Comparison of ENCODE assay signal across 8 cellular contexts in genomic region chr3:97793415-97794019, GRCh38. TPM values are rescaled to one million over a fixed set of nuclear protein-coding genes. Genes with fewer than 3 reads are reported as not detected.
A peak's percentile ranks its signal among the peaks of the same experiment; 100 is the strongest.
DNase-seq lines count a peak whose midpoint lies in the region; ATAC-seq and TF ChIP-seq lines count a peak whose summit lies in the region.

No MANE protein-coding gene starts in this region.

- H3K27ac ChIP-seq in endodermal cell (ENCODE audit: low read depth, low read length): no peak overlapping the region

- peaks cover under 1% of the 10 kb centered on the region for H3K36me3 ChIP-seq in endodermal cell (ENCODE audit: control insufficient read depth, insufficient read depth, low read length)

- H3K9me3 ChIP-seq in endodermal cell (ENCODE audit: control insufficient read depth, low read length): no peaks in the 10 kb centered on the region

- H3K36me3 Mint-ChIP-seq in endodermal cell (ENCODE audit: low read depth): peaks cover 3% of the 10 kb centered on the region
- no peaks in the 10 kb centered on the region for H3K36me3 Mint-ChIP-seq in activated naive CD4-positive, alpha-beta T cell treated with anti-CD3 and anti-CD28 coated beads for 36 hours (ENCODE audit: low read depth)

- no peaks in the 10 kb centered on the region for H3K27me3 Mint-ChIP-seq in endodermal cell (ENCODE audit: insufficient read depth)
- H3K27me3 Mint-ChIP-seq in activated naive CD4-positive, alpha-beta T cell treated with anti-CD3 and anti-CD28 coated beads for 36 hours (ENCODE audit: low read depth): no peaks in the 10 kb centered on the region

- intact Hi-C loops in activated naive CD4-positive, alpha-beta T cell treated with anti-CD3 and anti-CD28 coated beads for 36 hours (cut with micrococcal nuclease): loop anchor here (1.0 to 5.0 kb wide), 6 partner anchors 29 to 534 kb away; partner anchors contain the start of gene CRYBG3

- no peak overlapping the region for H3K9ac ChIP-seq in endodermal cell (ENCODE audit: extremely low read depth, low read length, poor library complexity, severe bottlenecking)

- peak; percentile 90 for TF ChIP-seq CTCF in endodermal cell (conservative IDR thresholded peaks at IDR 0.05)

- no peaks in the 10 kb centered on the region for H3K4me1 ChIP-seq in endodermal cell (ENCODE audit: control insufficient read depth, insufficient read depth, low read length)

- H3K4me1 Mint-ChIP-seq in endodermal cell: no peaks in the 10 kb centered on the region
- no peaks in the 10 kb centered on the region for H3K4me1 Mint-ChIP-seq in activated naive CD4-positive, alpha-beta T cell treated with anti-CD3 and anti-CD28 coated beads for 36 hours (ENCODE audit: low read depth)

- H3K27ac Mint-ChIP-seq in endodermal cell: no peak overlapping the region
- no peak overlapping the region for H3K27ac Mint-ChIP-seq in activated naive CD4-positive, alpha-beta T cell treated with anti-CD3 and anti-CD28 coated beads for 36 hours

- no peaks in the 10 kb centered on the region for H3K9me3 Mint-ChIP-seq in endodermal cell
- no peaks in the 10 kb centered on the region for H3K9me3 Mint-ChIP-seq in activated naive CD4-positive, alpha-beta T cell treated with anti-CD3 and anti-CD28 coated beads for 36 hours

- DNase-seq in EH (ENCODE audit: low read depth) (peak; percentile 63), LHCN-M2 (ENCODE audit: low read depth) (peak; percentile 53), RKO (ENCODE audit: low spot score) (peak; percentile 68), endodermal cell (no peak), myocyte (ENCODE audit: low read depth) (peak; percentile 67)
- no peak for DNase-seq in activated naive CD4-positive, alpha-beta T cell treated with anti-CD3 and anti-CD28 coated beads for 36 hours

- peak; percentile 77 for ATAC-seq in GM21526 (IDR thresholded peaks at IDR 0.05; ENCODE audit: low FRiP score, unreplicated experiment)
- ATAC-seq in HG03469 (IDR thresholded peaks at IDR 0.05; ENCODE audit: unreplicated experiment): no peak

- H3K27me3 ChIP-seq in endodermal cell (ENCODE audit: control insufficient read depth, insufficient read depth, low read length, poor library complexity, severe bottlenecking): no peaks in the 10 kb centered on the region

- H3K4me3 Mint-ChIP-seq in endodermal cell: no peak overlapping the region
- H3K4me3 Mint-ChIP-seq in activated naive CD4-positive, alpha-beta T cell treated with anti-CD3 and anti-CD28 coated beads for 36 hours: no peak overlapping the region

- CTCF ChIA-PET in activated naive CD4-positive, alpha-beta T cell treated with anti-CD3 and anti-CD28 coated beads for 36 hours (lab: Charles Lee): interaction anchor here (0.6 to 4.5 kb wide), 9 partner anchors 59 to 778 kb away, joined by 3 to 77 read pairs (median 4); no protein-coding TSS in a partner anchor

- H3K4me3 ChIP-seq in endodermal cell (ENCODE audit: low read length): no peak overlapping the region

RNA-seq across cellular contexts. Expression of gene CRYBG3, which starts 28.3 kb away (rescaled TPM):
- total RNA-seq in LHCN-M2 (2014; rRNA removed): 16.8 and 18.8 TPM in 2 replicates
- polyA plus RNA-seq in LHCN-M2 (2012): 2.4 TPM
- 10 to 100 TPM in 1 of 2 donors, 1 to 10 TPM in 1; 9.7 to 10.8 TPM for total RNA-seq in endodermal cell
- polyA plus RNA-seq in endodermal cell (2013, experiment 1 of 2): 7.0 TPM
- polyA plus RNA-seq in endodermal cell (2013, experiment 2 of 2): 7.4 TPM
- 8.8 and 13.5 TPM in 2 replicates for total RNA-seq in myocyte
- polyA plus RNA-seq in myocyte (2012): 2.4 TPM
- total RNA-seq in activated naive CD4-positive, alpha-beta T cell treated with anti-CD3 and anti-CD28 coated beads for 36 hours: 1 to 10 TPM; 1.3 to 1.7 TPM

RNA-seq across cellular contexts. Expression of gene ARL6, which starts 29.0 kb away (rescaled TPM):
- 10.5 and 13.5 TPM in 2 replicates for total RNA-seq in LHCN-M2 (2014; rRNA removed)
- polyA plus RNA-seq in LHCN-M2 (2012): 2.1 TPM
- total RNA-seq in endodermal cell: 10 to 100 TPM; 11.1 to 15.7 TPM
- 10.2 TPM for polyA plus RNA-seq in endodermal cell (2013, experiment 1 of 2)
- polyA plus RNA-seq in endodermal cell (2013, experiment 2 of 2): 12.0 TPM
- total RNA-seq in myocyte: 10.6 and 14.1 TPM in 2 replicates
- polyA plus RNA-seq in myocyte (2012): 5.8 TPM
- total RNA-seq in activated naive CD4-positive, alpha-beta T cell treated with anti-CD3 and anti-CD28 coated beads for 36 hours: 1 to 10 TPM; 3.0 to 4.7 TPM

Comparison
In these comparisons a context has a peak if more than half of its experiments do, and no peak if none do; other contexts are left out.
1. DNase-seq: peak in EH (single experiment), LHCN-M2 (single experiment), RKO (single experiment) and myocyte (single experiment); none in endodermal cell (single experiment) and activated naive CD4-positive, alpha-beta T cell treated with anti-CD3 and anti-CD28 coated beads for 36 hours (single experiment).